ENCODE assay signal across 8 cellular contexts in genomic region chr19:42313096-42313839, GRCh38. TPM values are rescaled to one million over a fixed set of nuclear protein-coding genes. Genes with fewer than 3 reads are reported as not detected.
DNase-seq lines count a peak whose midpoint lies in the region; ATAC-seq, FAIRE-seq and TF ChIP-seq lines count a peak whose summit lies in the region.

Gene TMEM145 (plus strand): TSS chr19:42313309. CDS start chr19:42313377, 68 bp downstream.

- H3F3A ChIP-seq in PC-9 (ENCODE audit: insufficient read depth, low read depth) = 0 out of 2 replicates have a peak, but pooled peaks cover 4% of the 10 kb centered on the region

- H3K4me3 ChIP-seq in PC-9 (peak within 1 kb of the TSS; percentile 68), body of pancreas (peak within 1 kb of the TSS in 1 of 2 donors; percentile 46), iPS-11a (ENCODE audit: low read depth, low read length) (peak within 1 kb of the TSS; percentile 58)

- no peak for FAIRE-seq in D721Med (lab: Jason Lieb, UNC)

- peak; percentile 8 for TF ChIP-seq CTCF in D721Med (IDR thresholded peaks at IDR 0.05; ENCODE audit: insufficient read depth, missing control alignments)
- no peak; the same call in 1 of the 2 replicates for TF ChIP-seq CTCF in PC-9 (conservative IDR thresholded peaks at IDR 0.05)
- TF ChIP-seq CTCF in body of pancreas (IDR thresholded peaks at IDR 0.05) = peak in 4 of 7 experiments; percentile 16 to 41 (median 31)

- peak; percentile 91 for DNase-seq in D721Med (ENCODE audit: insufficient read length, low spot score)
- peak; percentile 42 for DNase-seq in HT1080 (ENCODE audit: low read depth)
- peak in 1 of 2 experiments; percentile 46 for DNase-seq in PC-9
- DNase-seq in body of pancreas = peak; percentile 57 to 77 (median 62)
- DNase-seq in sciatic nerve (ENCODE audit: low spot score) = no peak

- 0 out of 2 replicates have a peak, but pooled peaks cover 4% of the 10 kb centered on the region for H3K4me1 ChIP-seq in PC-9 (replicated peaks; ENCODE audit: insufficient read depth)
- peaks cover 15% of the 10 kb centered on the region for H3K4me1 ChIP-seq in body of pancreas

- peak within 1 kb of the TSS; percentile 99 for H3K4me2 ChIP-seq in PC-9

- H2AFZ ChIP-seq in PC-9 = peak within 1 kb of the TSS; percentile 66; the same call in 1 of the 2 replicates

- H3K9me2 ChIP-seq in PC-9 (ENCODE audit: insufficient read depth) = no peaks in the 10 kb centered on the region

- CTCF ChIA-PET in PC-9 (lab: Charles Lee) = no interaction called here

- peaks cover 28% of the 10 kb centered on the region; the same call in 1 of the 2 replicates for H3K27me3 ChIP-seq in PC-9 (ENCODE audit: insufficient read depth, low read depth)
- no peaks in the 10 kb centered on the region for H3K27me3 ChIP-seq in body of pancreas

- intact Hi-C loops in PC-9 (cut with micrococcal nuclease; ENCODE audit: unreplicated experiment) (no loop called here), body of pancreas (cut with DNase I) (no loop called here), sciatic nerve (cut with DNase I) (no loop called here)

- ATAC-seq in body of pancreas = peak; percentile 87
- peak; percentile 66 for ATAC-seq in sciatic nerve
- no peak for ATAC-seq in HG02763 (IDR thresholded peaks at IDR 0.05; ENCODE audit: unreplicated experiment)
- ATAC-seq in GM18505 (IDR thresholded peaks at IDR 0.05; ENCODE audit: unreplicated experiment) = no peak

- no peaks in the 10 kb centered on the region for H3K79me2 ChIP-seq in PC-9 (ENCODE audit: low read depth)

- no peaks in the 10 kb centered on the region for H4K20me1 ChIP-seq in PC-9 (ENCODE audit: insufficient read depth)

- H3K9me3 ChIP-seq in PC-9 (ENCODE audit: insufficient read depth, low read depth) (no peaks in the 10 kb centered on the region), body of pancreas (no peaks in the 10 kb centered on the region)

- no TSS peak for BruUV-seq in PC-9 (replicated peaks; lab: Mats Ljungman, UMichigan)

- H3K36me3 ChIP-seq in PC-9 (ENCODE audit: low read depth) = no peaks in the 10 kb centered on the region
- no peaks in the 10 kb centered on the region for H3K36me3 ChIP-seq in body of pancreas (replicated peaks in 1 of 2; ENCODE audit: insufficient read depth in 1 of 2, low read depth in 2 of 2)

- POLR2A ChIA-PET in PC-9 (lab: Charles Lee; ENCODE audit: unreplicated experiment) = no interaction called here

- 0 to 2% methylated on average over 14 to 58 of the region's 67 CpGs for WGBS in body of pancreas, 2 donors

- no peak within 1 kb of the TSS for H3K27ac ChIP-seq in PC-9
- no peak within 1 kb of the TSS for H3K27ac ChIP-seq in body of pancreas

- no peak for TF ChIP-seq POLR2A in body of pancreas (IDR thresholded peaks at IDR 0.05)
- no peak for TF ChIP-seq POLR2A in GM18505 (IDR thresholded peaks at IDR 0.05; ENCODE audit: borderline replicate concordance, extremely low read depth, insufficient read depth, insufficient read length)

RNA-seq across cellular contexts. Expression of gene TMEM145, which starts in this region (rescaled TPM):
- 0.37 and 1.1 TPM in 2 replicates for total RNA-seq in HT1080 (2014; rRNA removed; shearing (Covaris generic))
- polyA plus RNA-seq in HT1080 (2015; cell fraction: cytosol; rRNA removed) = 2.0 and 3.3 TPM in 2 replicates
- polyA plus RNA-seq in HT1080 (2015; cell fraction: nucleus; rRNA removed) = 7.7 and 10.2 TPM in 2 replicates
- total RNA-seq in PC-9 (2021) (1.2 and 1.7 TPM in 2 replicates), body of pancreas (not detected), sciatic nerve (not detected)

Comparison
In these comparisons a context has a peak if more than half of its experiments do, and no peak if none do; other contexts are left out.
1. Peak in DNase-seq and ATAC-seq in body of pancreas; RNA of the gene not detected or under 1 TPM.
2. Peak in ATAC-seq in sciatic nerve; RNA of the gene not detected or under 1 TPM.